Comparison of ENCODE assay signal across 16 cellular contexts in genomic region chr16:81842564-81843242, GRCh38.
DNase-seq lines count a peak whose midpoint lies in the region; ATAC-seq and TF ChIP-seq lines count a peak whose summit lies in the region.
"Had no signal": no experiment of that assay in that cellular context is flagged by ENCODE, and none has a peak within 500 bp of the region (broad histone marks: within the 10 kb centered on the region; RNA-seq: fewer than 3 reads in every experiment).

No MANE protein-coding gene starts in this region.

- H3K9ac ChIP-seq in neuronal stem cell (ENCODE audit: low read depth, low read length, poor library complexity), result no peak overlapping the region

- TF ChIP-seq CTCF in GM12865 (IDR thresholded peaks at IDR 0.05; ENCODE audit: insufficient read depth, low read depth, low read length, missing control alignments), result no peak
- TF ChIP-seq CTCF in activated CD8-positive, alpha-beta T cell treated with anti-CD3 and anti-CD28 coated beads for 36 hours (IDR thresholded peaks at IDR 0.05), result no peak

- peaks cover 16% of the 10 kb centered on the region for H3K4me1 Mint-ChIP-seq in activated CD8-positive, alpha-beta T cell treated with anti-CD3 and anti-CD28 coated beads for 36 hours (ENCODE audit: low read depth)
- H3K4me1 Mint-ChIP-seq in T-helper 2 cell treated with Interferon-gamma antibody and Interleukin-4, amounts not matched to agents 5 μg/mL and 100 μg/mL, for 36 hours (ENCODE audit: low read depth), result peaks cover 8% of the 10 kb centered on the region

- peak overlapping the region; percentile 13 for H2BK120ac ChIP-seq in neuronal stem cell (ENCODE audit: low read depth, low read length)

- no peaks in the 10 kb centered on the region for H3K79me1 ChIP-seq in neuronal stem cell (ENCODE audit: low read depth, low read length)

- no peak overlapping the region for H3K4ac ChIP-seq in neuronal stem cell (ENCODE audit: low read length)

- intact Hi-C loops in activated CD8-positive, alpha-beta T cell treated with anti-CD3 and anti-CD28 coated beads for 36 hours (cut with micrococcal nuclease), result no loop called here

- H3K4me3 Mint-ChIP-seq in activated CD8-positive, alpha-beta T cell treated with anti-CD3 and anti-CD28 coated beads for 36 hours, result peak overlapping the region; percentile 13
- no peak overlapping the region for H3K4me3 Mint-ChIP-seq in T-helper 2 cell treated with Interferon-gamma antibody and Interleukin-4, amounts not matched to agents 5 μg/mL and 100 μg/mL, for 36 hours
- H3K4me3 Mint-ChIP-seq: activated T-cell treated with anti-CD3 and anti-CD28 coated beads, Interleukin-2, amount 50 U/mL, for 24 hours had no signal

- no peaks in the 10 kb centered on the region for H3K36me3 Mint-ChIP-seq in activated CD8-positive, alpha-beta T cell treated with anti-CD3 and anti-CD28 coated beads for 36 hours (ENCODE audit: low read depth)
- no peaks in the 10 kb centered on the region for H3K36me3 Mint-ChIP-seq in T-helper 2 cell treated with Interferon-gamma antibody and Interleukin-4, amounts not matched to agents 5 μg/mL and 100 μg/mL, for 36 hours (ENCODE audit: low read depth)
- H3K36me3 Mint-ChIP-seq: CD4-positive, CD25-positive, alpha-beta regulatory T cell had no signal

- no peak overlapping the region for H3K18ac ChIP-seq in neuronal stem cell (ENCODE audit: low read length)

- no peaks in the 10 kb centered on the region for H3K27me3 Mint-ChIP-seq in activated CD8-positive, alpha-beta T cell treated with anti-CD3 and anti-CD28 coated beads for 36 hours
- peaks cover 7% of the 10 kb centered on the region for H3K27me3 Mint-ChIP-seq in T-helper 2 cell treated with Interferon-gamma antibody and Interleukin-4, amounts not matched to agents 5 μg/mL and 100 μg/mL, for 36 hours (ENCODE audit: low read depth)
- H3K27me3 Mint-ChIP-seq: activated T-cell treated with anti-CD3 and anti-CD28 coated beads, Interleukin-2, amount 50 U/mL, for 24 hours had no signal

- H3K4me3 ChIP-seq in GM12865 (ENCODE audit: low read depth, low read length), result peak overlapping the region; percentile 29
- H3K4me3 ChIP-seq in H7 (ENCODE audit: insufficient read depth, low read depth, low read length), result no peak overlapping the region
- H3K4me3 ChIP-seq in neuronal stem cell (ENCODE audit: low read length in 2 of 2), result no peak overlapping the region
- H3K4me3 ChIP-seq: heart left ventricle, uterus had no signal

- no peak overlapping the region for H2BK12ac ChIP-seq in neuronal stem cell (ENCODE audit: low read length)

- H4K8ac ChIP-seq in neuronal stem cell (ENCODE audit: low read depth, low read length), result no peak overlapping the region

- H4K91ac ChIP-seq in neuronal stem cell (ENCODE audit: low read depth, low read length, poor library complexity), result no peak overlapping the region

- H3K36me3 ChIP-seq in H7 (replicated peaks; ENCODE audit: control insufficient read depth, insufficient read depth, low read length) (no peaks in the 10 kb centered on the region), neuronal stem cell (replicated peaks in 1 of 2; ENCODE audit: control insufficient read depth in 2 of 2, insufficient read depth in 2 of 2, low read length in 2 of 2) (no peaks in the 10 kb centered on the region)
- H3K36me3 ChIP-seq: heart left ventricle, uterus had no signal

- peak; percentile 18 for ATAC-seq in activated CD8-positive, alpha-beta T cell treated with anti-CD3 and anti-CD28 coated beads for 36 hours
- ATAC-seq in GM21619 (IDR thresholded peaks at IDR 0.05; ENCODE audit: unreplicated experiment), result no peak
- ATAC-seq: heart left ventricle had no signal

- POLR2A ChIA-PET in activated CD8-positive, alpha-beta T cell treated with anti-CD3 and anti-CD28 coated beads for 36 hours (lab: Charles Lee), result interaction anchor here (1.4 kb wide), 1 partner anchor 35 kb away, joined by 3 read pairs; no protein-coding TSS in a partner anchor

- H3K9me3 Mint-ChIP-seq in activated CD8-positive, alpha-beta T cell treated with anti-CD3 and anti-CD28 coated beads for 36 hours, result no peaks in the 10 kb centered on the region
- no peaks in the 10 kb centered on the region for H3K9me3 Mint-ChIP-seq in T-helper 2 cell treated with Interferon-gamma antibody and Interleukin-4, amounts not matched to agents 5 μg/mL and 100 μg/mL, for 36 hours
- H3K9me3 Mint-ChIP-seq: activated T-cell treated with anti-CD3 and anti-CD28 coated beads, Interleukin-2, amount 50 U/mL, for 24 hours had no signal

- no peaks in the 10 kb centered on the region for H3K9me3 ChIP-seq in neuronal stem cell (replicated peaks in 1 of 2; ENCODE audit: control insufficient read depth in 2 of 2, insufficient read depth in 1 of 2, low read depth in 1 of 2, low read length in 2 of 2)
- H3K9me3 ChIP-seq: uterus had no signal

- CTCF ChIA-PET in activated CD8-positive, alpha-beta T cell treated with anti-CD3 and anti-CD28 coated beads for 36 hours (lab: Charles Lee), result interaction anchor here (1.1 to 1.3 kb wide), 2 partner anchors 8 to 31 kb away, joined by 4 read pairs; no protein-coding TSS in a partner anchor

- no CpG with 5 or more reads among the region's 12 CpGs for WGBS in neuronal stem cell (ENCODE audit: extremely low coverage in 2 of 2, insufficient read length in 2 of 2, insufficient replicate concordance in 1 of 2), 2 donors

- H2BK5ac ChIP-seq in neuronal stem cell (ENCODE audit: low read length), result no peak overlapping the region

- no peak overlapping the region for H3K14ac ChIP-seq in neuronal stem cell (ENCODE audit: low read length)

- no peak overlapping the region for H2AFZ ChIP-seq in neuronal stem cell (ENCODE audit: low read length)

- H2AK5ac ChIP-seq in neuronal stem cell (ENCODE audit: low read depth, low read length), result no peak overlapping the region

- no peak overlapping the region for H3K27ac ChIP-seq in neuronal stem cell (replicated peaks; ENCODE audit: low read length)
- H3K27ac ChIP-seq: heart left ventricle, uterus had no signal

- H3K23ac ChIP-seq in neuronal stem cell (ENCODE audit: low read depth, low read length, poor library complexity), result no peak overlapping the region

- no peaks in the 10 kb centered on the region for H3K27me3 ChIP-seq in H7 (ENCODE audit: control insufficient read depth, insufficient read depth, low read length)
- H3K27me3 ChIP-seq in neuronal stem cell (ENCODE audit: control insufficient read depth in 3 of 3, insufficient read depth in 3 of 3, low read depth in 1 of 3, low read length in 3 of 3), result peaks cover 0 to 8% (median 0%) of the 10 kb centered on the region in 3 experiments
- H3K27me3 ChIP-seq: uterus had no signal

- DNase-seq in GM12865 (ENCODE audit: low read depth) (peak; percentile 78), H7 (peak; percentile 63), neuronal stem cell (ENCODE audit: low spot score) (no peak), NCI-H524 treated with DMSO at 0.1 percent for 48 hours (lab: John Stamatoyannopoulos, UW) (no peak)
- DNase-seq in activated CD8-positive, alpha-beta T cell treated with anti-CD3 and anti-CD28 coated beads for 36 hours, result no peak
- DNase-seq in T-helper 2 cell treated with Interferon-gamma antibody and Interleukin-4, amounts not matched to agents 5 μg/mL and 100 μg/mL, for 36 hours (ENCODE audit: low spot score), result no peak
- DNase-seq: activated CD4-positive, alpha-beta T cell treated with anti-CD3 and anti-CD28 coated beads for 1 hour; activated T-cell treated with anti-CD3 and anti-CD28 coated beads, Interleukin-2, amount 50 U/mL, for 24 hours; CD4-positive, CD25-positive, alpha-beta regulatory T cell; heart left ventricle; NCI-H1092 treated with DMSO at 0.1 percent for 48 hours; NCI-H2227 treated with DMSO at 0.1 percent for 48 hours; right cardiac atrium; stimulated activated CD4-positive, alpha-beta T cell treated with anti-CD3 and anti-CD28 coated beads, Interleukin-2, amount 100 ng/mL, for 48 hours; uterus had no signal

- no peak overlapping the region for H3K4me2 ChIP-seq in neuronal stem cell (ENCODE audit: insufficient read depth, low read length, poor library complexity, severe bottlenecking)

- H2BK15ac ChIP-seq in neuronal stem cell (ENCODE audit: low read length), result no peak overlapping the region

- H3K4me1 ChIP-seq in neuronal stem cell (ENCODE audit: control insufficient read depth in 2 of 2, insufficient read depth in 1 of 2, low read depth in 1 of 2, low read length in 2 of 2), result no peaks in the 10 kb centered on the region
- H3K4me1 ChIP-seq: uterus had no signal

- H3K27ac Mint-ChIP-seq in activated CD8-positive, alpha-beta T cell treated with anti-CD3 and anti-CD28 coated beads for 36 hours, result peak overlapping the region; percentile 10
- H3K27ac Mint-ChIP-seq in T-helper 2 cell treated with Interferon-gamma antibody and Interleukin-4, amounts not matched to agents 5 μg/mL and 100 μg/mL, for 36 hours, result no peak overlapping the region
- H3K27ac Mint-ChIP-seq: activated T-cell treated with anti-CD3 and anti-CD28 coated beads, Interleukin-2, amount 50 U/mL, for 24 hours had no signal

Comparison
In these comparisons a context has a peak if more than half of its experiments do, and no peak if none do; other contexts are left out.
1. DNase-seq: peak in GM12865 (single experiment) and H7 (single experiment); none in activated CD8-positive, alpha-beta T cell treated with anti-CD3 and anti-CD28 coated beads for 36 hours (single experiment), neuronal stem cell (single experiment), T-helper 2 cell treated with Interferon-gamma antibody and Interleukin-4, amounts not matched to agents 5 μg/mL and 100 μg/mL, for 36 hours (single experiment) and NCI-H524 treated with DMSO at 0.1 percent for 48 hours (single experiment).